Comparison of ENCODE assay signal across 38 cellular contexts in the genomic region with DNA sequence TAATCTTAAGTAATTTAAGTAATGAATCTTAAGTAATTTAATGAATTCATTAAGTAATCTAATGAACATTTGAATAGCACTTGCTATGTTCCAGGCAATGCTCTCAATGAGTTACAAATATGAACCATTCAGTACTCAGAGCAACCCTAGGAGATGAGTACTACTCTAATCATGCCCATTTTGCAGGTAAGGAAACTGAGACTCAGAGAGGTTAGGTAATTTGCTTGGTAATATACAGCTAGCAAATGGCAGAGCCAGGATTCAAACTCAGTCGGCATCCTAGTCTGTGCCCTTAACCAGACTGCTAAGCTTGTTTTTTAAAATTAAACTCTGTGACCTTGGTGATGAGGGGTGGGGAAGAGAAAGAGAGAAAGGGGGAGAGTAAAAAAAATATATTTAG. TPM values are rescaled to one million over a fixed set of nuclear protein-coding genes. Genes with fewer than 3 reads are reported as not detected.
"Had no signal": no experiment of that assay in that cellular context is flagged by ENCODE, and none has a peak within 500 bp of the region (broad histone marks: within the 10 kb centered on the region; RNA-seq: fewer than 3 reads in every experiment).

No MANE protein-coding gene starts in this region.

- H3K9ac ChIP-seq: KMS-11 had no signal

- H3K9me3 ChIP-seq: MG63 had no signal

- H3K4me2 ChIP-seq: KMS-11 had no signal

- DNase-seq: Karpas-422, Kasumi-1, MG63, MM.1S, MV-4-11, NCI-H1048, NCI-H1092, NCI-H1092 treated with DMSO at 0.1 percent for 48 hours, NCI-H1105, NCI-H1105 treated with DMSO at 0.1 percent for 48 hours, NCI-H1417, NCI-H1417 treated with DMSO at 0.1 percent for 48 hours, NCI-H1436, NCI-H146, NCI-H1694, NCI-H1694 treated with DMSO at 0.1 percent for 48 hours, NCI-H187, NCI-H187 treated with DMSO at 0.1 percent for 48 hours, NCI-H1930, NCI-H2029, NCI-H2029 treated with DMSO at 0.1 percent for 48 hours, NCI-H2081, NCI-H2081 treated with DMSO at 0.1 percent for 48 hours, NCI-H2107, NCI-H2171, NCI-H2171 treated with DMSO at 0.1 percent for 48 hours, NCI-H2227 treated with DMSO at 0.1 percent for 48 hours, NCI-H226, NCI-H345, NCI-H446, NCI-H446 treated with DMSO at 0.1 percent for 48 hours, NCI-H510A, NCI-H510A treated with DMSO at 0.1 percent for 48 hours had no signal

- H3K36me3 ChIP-seq: MG63 had no signal

- H3K4me3 ChIP-seq: MG63 had no signal

- H3K27ac ChIP-seq: KMS-11 had no signal

RNA-seq across cellular contexts. Expression of a gene that starts 25.6 kb away (rescaled TPM):
- total RNA-seq: LHCN-M2, M059J, MCF 10A, NCI-H460 had no signal
